In the genomic region with DNA sequence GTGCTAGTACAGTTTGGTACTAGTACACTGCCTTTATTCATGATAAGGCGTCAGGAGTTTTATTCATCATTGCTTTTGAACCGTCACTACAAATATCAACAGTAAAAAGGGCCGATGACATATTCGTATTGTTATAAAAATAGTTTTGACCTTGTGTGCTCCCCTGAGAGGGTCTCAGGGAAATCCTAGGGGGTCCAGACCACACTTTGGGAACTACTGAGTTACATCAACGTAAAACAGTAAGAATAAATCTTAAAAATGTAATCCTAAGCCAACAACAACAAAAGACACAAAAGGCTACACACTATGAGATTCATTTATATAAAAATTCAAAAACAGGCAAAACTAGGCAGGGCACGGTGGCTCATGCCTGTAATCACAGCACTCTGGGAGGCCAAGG, we compare ENCODE assay signal across 15 cellular contexts. TPM values are rescaled to one million over a fixed set of nuclear protein-coding genes. Genes with fewer than 3 reads are reported as not detected.
DNase-seq lines count a peak whose midpoint lies in the region; FAIRE-seq and TF ChIP-seq lines count a peak whose summit lies in the region.
"Had no signal": no experiment of that assay in that cellular context is flagged by ENCODE, and none has a peak within 500 bp of the region (broad histone marks: within the 10 kb centered on the region; RNA-seq: fewer than 3 reads in every experiment).

No MANE protein-coding gene starts in this region.

- CTCF ChIA-PET in Calu3 (lab: Charles Lee), result no interaction called here

- no peak overlapping the region for H3K27ac ChIP-seq in astrocyte (ENCODE audit: low read depth, low read length)
- H3K27ac ChIP-seq in trophoblast cell (ENCODE audit: low read depth, low read length), result no peak overlapping the region

- FAIRE-seq in astrocyte (lab: Jason Lieb, UNC) (no peak), GM19239 (lab: Jason Lieb, UNC) (no peak)
- FAIRE-seq: A204.1, GM12878 had no signal

- no peaks in the 10 kb centered on the region for H3K79me1 ChIP-seq in trophoblast cell (ENCODE audit: low read length)

- H3K27me3 Mint-ChIP-seq in astrocyte (ENCODE audit: low read depth, unreplicated experiment) (no peaks in the 10 kb centered on the region), Calu3 (ENCODE audit: unreplicated experiment) (no peaks in the 10 kb centered on the region)

- H3K9me3 Mint-ChIP-seq in astrocyte (ENCODE audit: unreplicated experiment) (peaks cover 1% of the 10 kb centered on the region), Calu3 (ENCODE audit: low read depth, unreplicated experiment) (no peaks in the 10 kb centered on the region)
- H3K9me3 Mint-ChIP-seq: CD4-positive, alpha-beta T cell had no signal

- H2BK5ac ChIP-seq in trophoblast cell (ENCODE audit: low read depth, low read length, poor library complexity), result no peak overlapping the region

- H4K91ac ChIP-seq in trophoblast cell (ENCODE audit: low read depth, low read length), result no peak overlapping the region

- H3K36me3 Mint-ChIP-seq in astrocyte (ENCODE audit: low read depth, unreplicated experiment) (peaks cover 8% of the 10 kb centered on the region), Calu3 (ENCODE audit: insufficient read depth, unreplicated experiment) (peaks cover 4% of the 10 kb centered on the region)

- no peak overlapping the region for H4K8ac ChIP-seq in trophoblast cell (ENCODE audit: low read depth, low read length)

- peak overlapping the region; percentile 70 for H3K4ac ChIP-seq in trophoblast cell (ENCODE audit: low read depth, low read length)

- no peak overlapping the region for H2AK5ac ChIP-seq in trophoblast cell (ENCODE audit: low read length)

- H3K14ac ChIP-seq in trophoblast cell (ENCODE audit: low read length), result no peak overlapping the region

- no peak overlapping the region for H2BK12ac ChIP-seq in trophoblast cell (ENCODE audit: low read length)

- no peak for TF ChIP-seq CTCF in astrocyte (IDR thresholded peaks at IDR 0.05; ENCODE audit: insufficient read depth, low read depth, low read length)
- TF ChIP-seq CTCF in Calu3 (IDR thresholded peaks at IDR 0.05; ENCODE audit: unreplicated experiment), result no peak

- H3K79me2 ChIP-seq in astrocyte (ENCODE audit: insufficient read depth, low read length), result peaks cover 100% of the 10 kb centered on the region
- peaks cover 11% of the 10 kb centered on the region for H3K79me2 ChIP-seq in trophoblast cell (ENCODE audit: control insufficient read depth, insufficient read depth, low read length, poor library complexity)

- DNase-seq in astrocyte (ENCODE audit: low read depth) (no peak), brain pericyte (ENCODE audit: low read depth, low spot score) (peak; percentile 71), trophoblast cell (no peak), Calu3 (no peak), GM19239 (ENCODE audit: insufficient read length, low spot score) (no peak), SW480 (ENCODE audit: low spot score) (no peak)
- DNase-seq in stimulated activated naive CD4-positive, alpha-beta T cell treated with Interleukin-2 at 50 U/mL for 16 hours (lab: John Stamatoyannopoulos, UW), result no peak
- DNase-seq: C1 segment of cervical spinal cord; CD4-positive, alpha-beta T cell; DMS79; GOT3; H9 had no signal

- no peak overlapping the region for H3K23ac ChIP-seq in trophoblast cell (ENCODE audit: low read length)

- peaks cover 41% of the 10 kb centered on the region for H3K4me1 Mint-ChIP-seq in astrocyte (ENCODE audit: low read depth, unreplicated experiment)
- H3K4me1 Mint-ChIP-seq in Calu3 (ENCODE audit: low read depth, unreplicated experiment), result peaks cover 19% of the 10 kb centered on the region
- H3K4me1 Mint-ChIP-seq: B cell had no signal

- no peak overlapping the region for H3K18ac ChIP-seq in trophoblast cell (ENCODE audit: low read length)

- BruUV-seq in Calu3 (replicated peaks; lab: Mats Ljungman, UMichigan), result no TSS peak

- H2BK120ac ChIP-seq in trophoblast cell (ENCODE audit: insufficient read depth, low read length, poor library complexity), result no peak overlapping the region

- WGBS in trophoblast cell (ENCODE audit: extremely low coverage, insufficient coverage, insufficient read length), result no CpG with 5 or more reads among the region's 6 CpGs

- peak overlapping the region; percentile 3 for H3K4me2 ChIP-seq in astrocyte (ENCODE audit: low read length)
- no peak overlapping the region for H3K4me2 ChIP-seq in trophoblast cell (ENCODE audit: low read length)

- H3K4me3 ChIP-seq in astrocyte (ENCODE audit: insufficient read depth, low read depth, low read length), result no peak overlapping the region
- no peak overlapping the region for H3K4me3 ChIP-seq in trophoblast cell (ENCODE audit: low read depth, low read length)
- H3K4me3 ChIP-seq: GM12878 had no signal

- H3K9ac ChIP-seq in astrocyte (ENCODE audit: low read length) (no peak overlapping the region), trophoblast cell (ENCODE audit: low read length) (no peak overlapping the region)

- H3K9me3 ChIP-seq in astrocyte (ENCODE audit: insufficient read depth, low read depth, low read length) (no peaks in the 10 kb centered on the region), trophoblast cell (ENCODE audit: insufficient read depth, low read depth, low read length) (no peaks in the 10 kb centered on the region)

- intact Hi-C loops in Calu3 (cut with micrococcal nuclease; ENCODE audit: unreplicated experiment), result no loop called here

- peaks cover 76% of the 10 kb centered on the region for H4K20me1 ChIP-seq in astrocyte (ENCODE audit: insufficient read depth, low read length)

- no peak overlapping the region for H2AFZ ChIP-seq in astrocyte (ENCODE audit: low read depth, low read length)
- no peak overlapping the region for H2AFZ ChIP-seq in trophoblast cell (ENCODE audit: insufficient read depth, low read length, poor library complexity)

- no peak overlapping the region for H4K12ac ChIP-seq in trophoblast cell (ENCODE audit: low read depth, low read length)

- peaks cover 13% of the 10 kb centered on the region for H3K36me3 ChIP-seq in astrocyte (ENCODE audit: insufficient read depth, low read length)
- H3K36me3 ChIP-seq in trophoblast cell (ENCODE audit: control insufficient read depth in 1 of 2, insufficient read depth in 2 of 2, low read length in 2 of 2), result peaks cover 8 to 16% of the 10 kb centered on the region in 2 experiments

- H3K27me3 ChIP-seq in astrocyte (ENCODE audit: insufficient read depth, low read length), result no peaks in the 10 kb centered on the region
- H3K27me3 ChIP-seq in trophoblast cell (ENCODE audit: insufficient read depth, low read length), result no peaks in the 10 kb centered on the region

- peaks cover 34% of the 10 kb centered on the region for H3K4me1 ChIP-seq in astrocyte (ENCODE audit: insufficient read depth, low read length)
- H3K4me1 ChIP-seq in trophoblast cell (ENCODE audit: control insufficient read depth in 1 of 2, insufficient read depth in 2 of 2, low read length in 2 of 2), result peaks cover 9 to 14% of the 10 kb centered on the region in 2 experiments

- H3K4me3 Mint-ChIP-seq in astrocyte (ENCODE audit: unreplicated experiment) (no peak overlapping the region), Calu3 (ENCODE audit: low read depth, unreplicated experiment) (no peak overlapping the region)
- H3K4me3 Mint-ChIP-seq: B cell; CD4-positive, alpha-beta T cell; H9 had no signal

- H3K27ac Mint-ChIP-seq in astrocyte (ENCODE audit: unreplicated experiment) (no peak overlapping the region), Calu3 (ENCODE audit: unreplicated experiment) (no peak overlapping the region)
- H3K27ac Mint-ChIP-seq: B cell; CD4-positive, alpha-beta T cell had no signal

RNA-seq across cellular contexts. Expression of gene MYH10, which starts 11.2 kb away (rescaled TPM):
- total RNA-seq in astrocyte (125 and 150 TPM in 2 replicates), Calu3 (2022) (31.2 and 37.0 TPM in 2 replicates)
- polyA plus RNA-seq in trophoblast cell (2013), result 132 and 148 TPM in 2 replicates
